ENCODE assay signal across 18 cellular contexts in genomic region chr10:4041531-4042096, GRCh38.
DNase-seq lines count a peak whose midpoint lies in the region; FAIRE-seq and TF ChIP-seq lines count a peak whose summit lies in the region.
"Had no signal": no experiment of that assay in that cellular context is flagged by ENCODE, and none has a peak within 500 bp of the region (broad histone marks: within the 10 kb centered on the region; RNA-seq: fewer than 3 reads in every experiment).

No MANE protein-coding gene starts in this region.

- no peak for FAIRE-seq in GM12891 (lab: Jason Lieb, UNC)
- FAIRE-seq: G401.6, H54 had no signal

- no peak overlapping the region for H3K9ac ChIP-seq in endodermal cell (ENCODE audit: extremely low read depth, low read length, poor library complexity, severe bottlenecking)
- H3K9ac ChIP-seq: BLaER1 had no signal

- WGBS in endodermal cell (ENCODE audit: insufficient coverage in 1 of 2, insufficient read length in 1 of 2), 2 experiments: 94 to 98% methylated on average over 6 of the region's 6 CpGs

- H3K9me3 ChIP-seq in HEK293 (ENCODE audit: control insufficient read depth, insufficient read depth, low read depth, low read length) (no peaks in the 10 kb centered on the region), endodermal cell (ENCODE audit: control insufficient read depth, low read length) (peaks cover 23% of the 10 kb centered on the region)

- H3K36me3 Mint-ChIP-seq in endodermal cell (ENCODE audit: low read depth): peaks cover 3% of the 10 kb centered on the region

- H3K9me3 Mint-ChIP-seq in endodermal cell: peaks cover 29% of the 10 kb centered on the region

- DNase-seq in EH (ENCODE audit: low read depth) (peak; percentile 6), endodermal cell (no peak), kidney tubule cell (ENCODE audit: low spot score) (peak; percentile 19), occipital lobe (lab: John Stamatoyannopoulos, UW) (no peak), GM12891 (ENCODE audit: insufficient read length, low spot score) (no peak), NCI-H2196 treated with DMSO at 0.1 percent for 48 hours (lab: John Stamatoyannopoulos, UW; ENCODE audit: unreplicated experiment) (no peak), NCI-H345 treated with DMSO at 0.1 percent for 48 hours (lab: John Stamatoyannopoulos, UW; ENCODE audit: unreplicated experiment) (no peak)
- DNase-seq: 8988T; CD4-positive, alpha-beta memory T cell; DMS153; DMS79; HCEC 1CT had no signal

- POLR2A ChIA-PET in HEK293 (lab: Yijun Ruan, JAX): no interaction called here

- no peak overlapping the region for H3K27ac ChIP-seq in HEK293 (ENCODE audit: extremely low read depth, low read depth, low read length)
- no peak overlapping the region for H3K27ac ChIP-seq in endodermal cell (ENCODE audit: low read depth, low read length)
- H3K27ac ChIP-seq: BLaER1 had no signal

- H3K4me3 ChIP-seq in HEK293 (ENCODE audit: low read depth, low read length) (no peak overlapping the region), endodermal cell (ENCODE audit: low read length) (peak overlapping the region; percentile 15)
- H3K4me3 ChIP-seq: BLaER1, GM23338 had no signal

- no peaks in the 10 kb centered on the region for H3K27me3 Mint-ChIP-seq in endodermal cell (ENCODE audit: insufficient read depth)
- H3K27me3 Mint-ChIP-seq: CD4-positive, alpha-beta memory T cell had no signal

- H3K36me3 ChIP-seq in HEK293 (ENCODE audit: control insufficient read depth in 2 of 2, insufficient read depth in 1 of 2, low read length in 2 of 2): no peaks in the 10 kb centered on the region
- H3K36me3 ChIP-seq in endodermal cell (ENCODE audit: control insufficient read depth, insufficient read depth, low read length): no peaks in the 10 kb centered on the region
- H3K36me3 ChIP-seq: BLaER1 had no signal

- no peak overlapping the region for H3K4me3 Mint-ChIP-seq in endodermal cell
- H3K4me3 Mint-ChIP-seq: CD14-positive monocyte; CD4-positive, alpha-beta memory T cell; GM23338 had no signal

- CTCF ChIA-PET in HEK293 (lab: Yijun Ruan, JAX): interaction anchor here (0.7 kb wide), 1 partner anchor 520 kb away, joined by 5 read pairs; no protein-coding TSS in a partner anchor

- no peak for TF ChIP-seq CTCF in HEK293 (tag by site-specific recombination; IDR thresholded peaks at IDR 0.05)
- no peak for TF ChIP-seq CTCF in endodermal cell (conservative IDR thresholded peaks at IDR 0.05)

- H3K27ac Mint-ChIP-seq in endodermal cell: no peak overlapping the region
- H3K27ac Mint-ChIP-seq: GM23338 had no signal

- TF ChIP-seq POLR2A in GM12891 (IDR thresholded peaks at IDR 0.05; ENCODE audit: low read depth, low read length): no peak

- H3K27me3 ChIP-seq in endodermal cell (ENCODE audit: control insufficient read depth, insufficient read depth, low read length, poor library complexity, severe bottlenecking): no peaks in the 10 kb centered on the region
- H3K27me3 ChIP-seq: BLaER1 had no signal

- H3K4me1 ChIP-seq in HEK293 (ENCODE audit: control insufficient read depth, insufficient read depth, low read length) (no peaks in the 10 kb centered on the region), endodermal cell (ENCODE audit: control insufficient read depth, insufficient read depth, low read length) (no peaks in the 10 kb centered on the region)
- H3K4me1 ChIP-seq: BLaER1 had no signal

- H3K4me1 Mint-ChIP-seq in endodermal cell: no peaks in the 10 kb centered on the region
- H3K4me1 Mint-ChIP-seq: CD4-positive, alpha-beta memory T cell; GM23338 had no signal

TF ChIP-seq in HEK293, 187 proteins besides CTCF, POLR2A, EP300 and RAD21:
- peak; percentile 85 for TF ChIP-seq SETDB1 (IDR thresholded peaks at IDR 0.05; ENCODE audit: insufficient read length, low read length)
- no peak for TF ChIP-seq KLF10 (tag by site-specific recombination; IDR thresholded peaks at IDR 0.05)
- TF ChIP-seq ZNF626 (tag by site-specific recombination; IDR thresholded peaks at IDR 0.05): 0 out of 2 replicates have a peak, but pooled peaks have one; percentile 42

TF ChIP-seq in GM12891, 5 proteins besides CTCF, POLR2A, EP300 and RAD21:
- TF ChIP-seq POU2F2 (IDR thresholded peaks at IDR 0.05; ENCODE audit: low read depth, low read length) (no peak), SPI1 (IDR thresholded peaks at IDR 0.05; ENCODE audit: low read depth, low read length) (no peak), POLR2AphosphoS5 (IDR thresholded peaks at IDR 0.05; ENCODE audit: low read depth, low read length) (no peak), PAX5 (IDR thresholded peaks at IDR 0.05; ENCODE audit: insufficient read depth, low read length, severe bottlenecking) (no peak), TAF1 (IDR thresholded peaks at IDR 0.05; ENCODE audit: low read depth, low read length) (no peak)
TF ChIP-seq in GM12891: peak in this region for 0.

Comparison
In these comparisons a context has a peak if more than half of its experiments do, and no peak if none do; other contexts are left out.
1. DNase-seq: peak in EH (single experiment) and kidney tubule cell (single experiment); none in endodermal cell (single experiment), occipital lobe (single experiment), GM12891 (single experiment), NCI-H2196 treated with DMSO at 0.1 percent for 48 hours (single experiment) and NCI-H345 treated with DMSO at 0.1 percent for 48 hours (single experiment).